Comparison of ENCODE assay signal across 18 cellular contexts in genomic region chr6:105364243-105364642, GRCh38. TPM values are rescaled to one million over a fixed set of nuclear protein-coding genes. Genes with fewer than 3 reads are reported as not detected.
DNase-seq lines count a peak whose midpoint lies in the region; ATAC-seq, FAIRE-seq and TF ChIP-seq lines count a peak whose summit lies in the region.
"Had no signal": no experiment of that assay in that cellular context is flagged by ENCODE, and none has a peak within 500 bp of the region (broad histone marks: within the 10 kb centered on the region; RNA-seq: fewer than 3 reads in every experiment).

No MANE protein-coding gene starts in this region.

- CTCF ChIA-PET in Panc1 (lab: Charles Lee), result interaction anchor here (0.6 kb wide), 1 partner anchor 575 kb away, joined by 4 read pairs; no protein-coding TSS in a partner anchor
- CTCF ChIA-PET in HepG2 (lab: Yijun Ruan, JAX; ENCODE audit: low intra/inter-chr PET ratio, low total read pairs), result no interaction called here

- H4K20me1 ChIP-seq in astrocyte (ENCODE audit: insufficient read depth, low read length) (no peaks in the 10 kb centered on the region), keratinocyte (ENCODE audit: control insufficient read depth, extremely low read depth, insufficient read depth, low read length) (no peaks in the 10 kb centered on the region), HepG2 (ENCODE audit: insufficient read depth, low read length) (no peaks in the 10 kb centered on the region)

- H3K4me2 ChIP-seq in astrocyte (ENCODE audit: low read length) (no peak overlapping the region), keratinocyte (ENCODE audit: control insufficient read depth, extremely low read depth, insufficient read depth, low read depth, low read length) (peak overlapping the region; percentile 60), HepG2 (ENCODE audit: low read depth, low read length) (no peak overlapping the region)

- H3K9ac ChIP-seq in astrocyte (ENCODE audit: low read length), result no peak overlapping the region
- peak overlapping the region; percentile 20 for H3K9ac ChIP-seq in keratinocyte (ENCODE audit: control insufficient read depth, extremely low read depth, insufficient read depth, low read length)
- no peak overlapping the region for H3K9ac ChIP-seq in HepG2 (ENCODE audit: insufficient read depth, low read depth, low read length)

- no peak for TF ChIP-seq EP300 in HepG2 (IDR thresholded peaks at IDR 0.05; ENCODE audit: low read depth in 2 of 2, low read length in 2 of 2)
- no peak for TF ChIP-seq EP300 in HepG2 (CRISPR knock-in tag; IDR thresholded peaks at IDR 0.05; ENCODE audit: borderline replicate concordance)

- dilution Hi-C loops in keratinocyte (cut with MboI; ENCODE audit: extremely low pct_ligation_motif_present, low sequenced_read_pairs), result no loop called here

- TF ChIP-seq RAD21 in HepG2 (CRISPR knock-in tag; IDR thresholded peaks at IDR 0.05), result no peak

- H3K27me3 Mint-ChIP-seq in astrocyte (ENCODE audit: low read depth, unreplicated experiment), result no peaks in the 10 kb centered on the region
- H3K27me3 Mint-ChIP-seq: progenitor cell of endocrine pancreas had no signal

- 0 out of 2 replicates have a peak, but pooled peaks have one; percentile 15 for ATAC-seq in Panc1
- no peak for ATAC-seq in HepG2
- ATAC-seq: PC-3 had no signal

- H3K4me3 Mint-ChIP-seq in astrocyte (ENCODE audit: unreplicated experiment), result no peak overlapping the region
- H3K4me3 Mint-ChIP-seq: CD14-positive monocyte; T-helper 1 cell treated with Interleukin-12 subunit alpha and Interleukin-12 subunit beta and Interleukin-4 antibody, amounts not matched to agents 30 μg/mL and 1 μg/mL, for 36 hours had no signal

- H3K27ac ChIP-seq in Panc1 (ENCODE audit: low read length) (no peak overlapping the region), astrocyte (ENCODE audit: low read depth, low read length) (no peak overlapping the region), keratinocyte (ENCODE audit: control insufficient read depth, insufficient read depth, low read length) (peak overlapping the region; percentile 66), HepG2 (ENCODE audit: extremely low read length, insufficient read depth, low read length) (no peak overlapping the region)

- H3K9me1 ChIP-seq in keratinocyte (ENCODE audit: control insufficient read depth, extremely low read depth, insufficient read depth, low read length), result no peaks in the 10 kb centered on the region

- BruUV-seq in Panc1 (replicated peaks; lab: Mats Ljungman, UMichigan), result no TSS peak
- no TSS peak for BruUV-seq in HepG2 (replicated peaks; lab: Mats Ljungman, UMichigan)

- FAIRE-seq in astrocyte (lab: Jason Lieb, UNC), result no peak
- FAIRE-seq in keratinocyte (lab: Jason Lieb, UNC), result peak; percentile 96
- no peak for FAIRE-seq in GM19239 (lab: Jason Lieb, UNC)
- FAIRE-seq in HepG2 (lab: Jason Lieb, UNC), result no peak
- FAIRE-seq: GM12892 had no signal

- H3K36me3 ChIP-seq in Panc1 (ENCODE audit: control insufficient read depth, insufficient read depth, low read length) (peaks cover 10% of the 10 kb centered on the region), astrocyte (ENCODE audit: insufficient read depth, low read length) (peaks cover 6% of the 10 kb centered on the region), keratinocyte (ENCODE audit: control insufficient read depth in 2 of 2, extremely low read depth in 1 of 2, insufficient read depth in 2 of 2, low read length in 2 of 2) (peaks cover 7 to 18% of the 10 kb centered on the region in 2 experiments), HepG2 (replicated peaks in 1 of 2; ENCODE audit: control insufficient read depth in 1 of 2, insufficient read depth in 2 of 2, low read length in 2 of 2) (peaks cover 11 to 55% of the 10 kb centered on the region in 2 experiments)

- H3K4me1 Mint-ChIP-seq in astrocyte (ENCODE audit: low read depth, unreplicated experiment), result peaks cover 23% of the 10 kb centered on the region
- H3K4me1 Mint-ChIP-seq: CD14-positive monocyte had no signal

- H3K27me3 ChIP-seq in Panc1 (ENCODE audit: control insufficient read depth, insufficient read depth, low read length) (no peaks in the 10 kb centered on the region), astrocyte (ENCODE audit: insufficient read depth, low read length) (no peaks in the 10 kb centered on the region), keratinocyte (ENCODE audit: control insufficient read depth, extremely low read depth, insufficient read depth, low read length) (no peaks in the 10 kb centered on the region), HepG2 (ENCODE audit: control insufficient read depth in 1 of 2, insufficient read depth in 2 of 2, low read length in 2 of 2) (no peaks in the 10 kb centered on the region)

- peak overlapping the region; percentile 75 for H3K27ac Mint-ChIP-seq in astrocyte (ENCODE audit: unreplicated experiment)
- H3K27ac Mint-ChIP-seq: progenitor cell of endocrine pancreas; T-helper 1 cell treated with Interleukin-12 subunit alpha and Interleukin-12 subunit beta and Interleukin-4 antibody, amounts not matched to agents 30 μg/mL and 1 μg/mL, for 36 hours had no signal

- no peak for DNase-seq in Panc1 (ENCODE audit: low read depth, low spot score)
- no peak for DNase-seq in astrocyte (ENCODE audit: low read depth)
- DNase-seq in keratinocyte (ENCODE audit: low read depth, low spot score), result peak; percentile 76
- peak; percentile 53 for DNase-seq in superior temporal gyrus (ENCODE audit: extremely low spot score)
- no peak for DNase-seq in NCI-H2227 (lab: John Stamatoyannopoulos, UW; ENCODE audit: unreplicated experiment)
- DNase-seq in GM19239 (ENCODE audit: insufficient read length, low spot score), result no peak
- no peak for DNase-seq in HepG2 (ENCODE audit: low spot score)
- DNase-seq in NCI-H2227 treated with DMSO at 0.1 percent for 48 hours (lab: John Stamatoyannopoulos, UW), result no peak
- DNase-seq: activated CD4-positive, alpha-beta T cell treated with anti-CD3 and anti-CD28 coated beads for 48 hours; activated T-cell treated with anti-CD3 and anti-CD28 coated beads, Interleukin-2, amount 50 U/mL, for 48 hours; foreskin fibroblast; NCI-H146; NCI-H510A; PC-3 had no signal

- peaks cover 2% of the 10 kb centered on the region for H3K79me2 ChIP-seq in astrocyte (ENCODE audit: insufficient read depth, low read length)
- peaks cover 6% of the 10 kb centered on the region for H3K79me2 ChIP-seq in keratinocyte (ENCODE audit: control insufficient read depth, insufficient read depth, low read length)
- no peaks in the 10 kb centered on the region for H3K79me2 ChIP-seq in HepG2 (ENCODE audit: insufficient read depth, low read length)

- 97% methylated on average over 11 of the region's 11 CpGs for WGBS in HepG2 (ENCODE audit: low lambda C conversion rate)

- H3K4me3 ChIP-seq in Panc1 (ENCODE audit: low read depth in 2 of 2, low read length in 2 of 2), result no peak overlapping the region
- no peak overlapping the region for H3K4me3 ChIP-seq in astrocyte (ENCODE audit: insufficient read depth, low read depth, low read length)
- H3K4me3 ChIP-seq in keratinocyte (ENCODE audit: control insufficient read depth in 2 of 3, extremely low read depth in 1 of 3, insufficient read depth in 2 of 3, low read depth in 1 of 3, low read length in 3 of 3), result peak overlapping the region in 1 of 3 experiments; percentile 13
- H3K4me3 ChIP-seq in HepG2 (replicated peaks in 1 of 3; ENCODE audit: insufficient read depth in 1 of 3, low read depth in 2 of 3, low read length in 3 of 3), result no peak overlapping the region

- POLR2A ChIA-PET in Panc1 (lab: Charles Lee) (no interaction called here), HepG2 (lab: Yijun Ruan, JAX) (no interaction called here)

- no peaks in the 10 kb centered on the region for H3K9me3 Mint-ChIP-seq in astrocyte (ENCODE audit: unreplicated experiment)
- H3K9me3 Mint-ChIP-seq: T-helper 1 cell treated with Interleukin-12 subunit alpha and Interleukin-12 subunit beta and Interleukin-4 antibody, amounts not matched to agents 30 μg/mL and 1 μg/mL, for 36 hours had no signal

- TF ChIP-seq POLR2A in HepG2 (IDR thresholded peaks at IDR 0.05; ENCODE audit: insufficient read depth in 1 of 2, low read depth in 2 of 2, low read length in 2 of 2), result no peak

- no peaks in the 10 kb centered on the region for H3K4me1 ChIP-seq in Panc1 (ENCODE audit: control insufficient read depth, insufficient read depth, low read length)
- H3K4me1 ChIP-seq in astrocyte (ENCODE audit: insufficient read depth, low read length), result peaks cover 15% of the 10 kb centered on the region
- peaks cover 45% of the 10 kb centered on the region for H3K4me1 ChIP-seq in keratinocyte (ENCODE audit: control insufficient read depth, extremely low read depth, insufficient read depth, low read length)
- no peaks in the 10 kb centered on the region for H3K4me1 ChIP-seq in HepG2 (ENCODE audit: insufficient read depth, low read length)

- H2AFZ ChIP-seq in astrocyte (ENCODE audit: low read depth, low read length) (no peak overlapping the region), keratinocyte (ENCODE audit: control insufficient read depth, low read length) (no peak overlapping the region), HepG2 (ENCODE audit: low read length) (no peak overlapping the region)

- in situ Hi-C loops in Panc1 (cut with HindIII; ENCODE audit: low pct_unique_long_range_greater_than_20kb, low sequenced_read_pairs) (no loop called here), HepG2 (cut with HindIII; ENCODE audit: extremely low pct_ligation_motif_present, low pct_unique_long_range_greater_than_20kb) (no loop called here)

- H3K36me3 Mint-ChIP-seq in astrocyte (ENCODE audit: low read depth, unreplicated experiment), result peaks cover 14% of the 10 kb centered on the region

- TF ChIP-seq CTCF in Panc1 (IDR thresholded peaks at IDR 0.05) (no peak), astrocyte (IDR thresholded peaks at IDR 0.05; ENCODE audit: insufficient read depth, low read depth, low read length) (no peak), keratinocyte (optimal IDR thresholded peaks at IDR 0.05 in 1 of 3, IDR thresholded peaks at IDR 0.05 in 1 of 3, conservative IDR thresholded peaks at IDR 0.05 in 1 of 3; ENCODE audit: extremely low read depth in 1 of 3, insufficient read depth in 2 of 3, low read length in 3 of 3) (no peak), HepG2 (CRISPR knock-in tag; IDR thresholded peaks at IDR 0.05) (no peak)

- H3K9me3 ChIP-seq in Panc1 (ENCODE audit: control insufficient read depth, insufficient read depth, low read depth, low read length), result no peaks in the 10 kb centered on the region
- H3K9me3 ChIP-seq in astrocyte (ENCODE audit: insufficient read depth, low read depth, low read length), result no peaks in the 10 kb centered on the region
- H3K9me3 ChIP-seq in keratinocyte (ENCODE audit: control insufficient read depth, low read depth, low read length), result no peaks in the 10 kb centered on the region
- no peaks in the 10 kb centered on the region for H3K9me3 ChIP-seq in HepG2 (ENCODE audit: low read length)

- intact Hi-C loops in Panc1 (cut with micrococcal nuclease; ENCODE audit: unreplicated experiment), result no loop called here
- intact Hi-C loops in HepG2 (cut with micrococcal nuclease; ENCODE audit: unreplicated experiment), result no loop called here

RNA-seq across cellular contexts. Expression of gene PREP, which starts 38.6 kb away (rescaled TPM):
- total RNA-seq in Panc1 (2021; ENCODE audit: unreplicated experiment) (50.4 TPM), astrocyte (55.4 and 56.0 TPM in 2 replicates), HepG2 (2016; rRNA removed; fragmentation: Illumina TruSeq; extraction: Trizol) (15.9 and 32.2 TPM in 2 replicates)
- 37.8 TPM for polyA plus RNA-seq in Panc1 (2012; ENCODE audit: insufficient read length)
- polyA plus RNA-seq in keratinocyte (34.5 to 75.6 TPM (median 48.3 TPM) in 3 replicates), HepG2 (2011; rRNA removed) (11.4 and 12.6 TPM in 2 replicates)
- 21.3 TPM for polyA plus RNA-seq in keratinocyte (2011; ENCODE audit: low read depth)
- polyA plus RNA-seq in keratinocyte (2011; cell fraction: cytosol; rRNA removed), result 40.7 and 53.0 TPM in 2 replicates
- 68.8 and 78.5 TPM in 2 replicates for polyA plus RNA-seq in keratinocyte (2011; cell fraction: nucleus; rRNA removed)
- 48.0 and 64.3 TPM in 2 replicates for polyA plus RNA-seq in keratinocyte (2012; ENCODE audit: low replicate concordance)
- polyA minus RNA-seq in keratinocyte, result 40.6 to 78.5 TPM (median 44.3 TPM) in 3 replicates
- polyA minus RNA-seq in keratinocyte (2011; cell fraction: cytosol; rRNA and poly(A)+ RNA removed), result 25.9 TPM
- polyA minus RNA-seq in keratinocyte (2011; cell fraction: nucleus; rRNA and poly(A)+ RNA removed), result 37.9 and 87.7 TPM in 2 replicates
- 3.0 and 3.7 TPM in 2 replicates for total RNA-seq in HepG2 (2016; cell fraction: cytosol; rRNA removed; fragmentation: Illumina TruSeq; extraction: Trizol; ENCODE audit: low read depth)
- total RNA-seq in HepG2 (2016; cell fraction: insoluble cytoplasmic fraction; rRNA removed; fragmentation: Illumina TruSeq; extraction: Trizol), result 17.2 and 31.6 TPM in 2 replicates
- total RNA-seq in HepG2 (2016; cell fraction: membrane; rRNA removed; fragmentation: Illumina TruSeq; extraction: Trizol), result 8.9 and 10.3 TPM in 2 replicates
- 23.8 and 23.9 TPM in 2 replicates for total RNA-seq in HepG2 (2016; cell fraction: nucleus; rRNA removed; fragmentation: Illumina TruSeq; extraction: Trizol)
- 10.2 and 11.6 TPM in 2 replicates for polyA plus RNA-seq in HepG2 (2011; cell fraction: cytosol; rRNA removed)
- polyA plus RNA-seq in HepG2 (2011; cell fraction: nucleus; rRNA removed), result 10.7 and 11.9 TPM in 2 replicates
- polyA plus RNA-seq in HepG2 (2012), result 14.5 and 15.6 TPM in 2 replicates
- polyA plus RNA-seq in HepG2 (2016; cell fraction: cytosol; fragmentation: Illumina TruSeq; extraction: Trizol; ENCODE audit: low read depth), result 3.0 and 4.0 TPM in 2 replicates
- polyA plus RNA-seq in HepG2 (2016; cell fraction: insoluble cytoplasmic fraction; fragmentation: Illumina TruSeq; extraction: Trizol; ENCODE audit: low read depth), result 33.9 and 35.7 TPM in 2 replicates
- 6.7 and 7.1 TPM in 2 replicates for polyA plus RNA-seq in HepG2 (2016; cell fraction: membrane; fragmentation: Illumina TruSeq; extraction: Trizol; ENCODE audit: low read depth)
- 21.1 and 25.8 TPM in 2 replicates for polyA plus RNA-seq in HepG2 (2016; cell fraction: nucleus; fragmentation: Illumina TruSeq; extraction: Trizol; ENCODE audit: insufficient read depth, low read depth)
- polyA minus RNA-seq in HepG2 (2011; rRNA and poly(A)+ RNA removed; ENCODE audit: low replicate concordance), result 12.3 and 16.6 TPM in 2 replicates
- 16.1 and 16.4 TPM in 2 replicates for polyA minus RNA-seq in HepG2 (2011; cell fraction: cytosol; rRNA and poly(A)+ RNA removed)
- 26.9 and 28.1 TPM in 2 replicates for polyA minus RNA-seq in HepG2 (2011; cell fraction: nucleus; rRNA and poly(A)+ RNA removed)

Comparison
In these comparisons a context has a peak if more than half of its experiments do, and no peak if none do; other contexts are left out.
1. DNase-seq: peak in keratinocyte (single experiment) and superior temporal gyrus (single experiment); none in Panc1 (single experiment), astrocyte (single experiment), NCI-H2227 (single experiment), GM19239 (single experiment), HepG2 (single experiment) and NCI-H2227 treated with DMSO at 0.1 percent for 48 hours (single experiment).